33 cellular contexts compared by ENCODE assay signal in the genomic region with DNA sequence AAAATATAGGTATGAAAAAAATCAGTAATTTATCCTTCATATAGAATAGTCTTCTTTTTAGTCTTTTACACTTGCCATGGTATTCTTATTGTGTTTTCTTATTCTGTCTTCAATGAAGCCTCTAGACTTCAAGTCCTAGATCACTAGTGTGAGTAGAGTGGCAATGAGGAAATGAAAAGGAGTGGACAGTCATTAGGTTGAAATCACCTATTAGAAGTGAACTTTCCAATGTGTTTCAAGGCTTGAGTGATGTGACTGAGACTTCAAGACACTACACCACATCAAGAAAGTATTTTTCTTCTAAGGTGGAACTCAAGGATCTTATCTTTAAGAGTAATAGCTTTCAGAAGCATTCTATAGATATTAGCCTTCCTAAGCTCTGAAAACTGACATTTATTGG.
A peak's percentile ranks its signal among the peaks of the same experiment; 100 is the strongest.
DNase-seq lines count a peak whose midpoint lies in the region; ATAC-seq, FAIRE-seq and TF ChIP-seq lines count a peak whose summit lies in the region.
"Had no signal": no experiment of that assay in that cellular context is flagged by ENCODE, and none has a peak within 500 bp of the region (broad histone marks: within the 10 kb centered on the region; RNA-seq: fewer than 3 reads in every experiment).

No MANE protein-coding gene starts in this region.

- H3K9me3 Mint-ChIP-seq in GM23338, result no peaks in the 10 kb centered on the region; the same call in 2 of the 3 replicates
- no peaks in the 10 kb centered on the region for H3K9me3 Mint-ChIP-seq in endothelial cell (ENCODE audit: unreplicated experiment)
- no peaks in the 10 kb centered on the region for H3K9me3 Mint-ChIP-seq in CD8-positive, alpha-beta T cell
- H3K9me3 Mint-ChIP-seq: CD4-positive, alpha-beta T cell had no signal

- SMC1A ChIA-PET in GM12878 (lab: Charles Lee; ENCODE audit: uncharacterized antibody, unreplicated experiment), result interaction anchor here (1.4 to 2.9 kb wide), 5 partner anchors 18 to 169 kb away, joined by 3 to 9 read pairs (median 4); no protein-coding TSS in a partner anchor

- BruUV-seq in GM12878 (replicated peaks; lab: Mats Ljungman, UMichigan), result no TSS peak

- H3K4me3 Mint-ChIP-seq in GM23338 (no peak overlapping the region), endothelial cell (ENCODE audit: unreplicated experiment) (no peak overlapping the region)
- H3K4me3 Mint-ChIP-seq in CD8-positive, alpha-beta T cell, result no peak overlapping the region
- H3K4me3 Mint-ChIP-seq: B cell; CD14-positive monocyte; CD4-positive, alpha-beta memory T cell; CD4-positive, alpha-beta T cell; CD4-positive, CD25-positive, alpha-beta regulatory T cell; CD8-positive, alpha-beta memory T cell had no signal

- no peak overlapping the region for H3K9ac ChIP-seq in GM12878 (ENCODE audit: control insufficient read depth, insufficient read depth, low read length)
- H3K9ac ChIP-seq: BLaER1; BLaER1 treated with 17β-estradiol and CSF1 and Interleukin-3, amounts not matched to agents 10 nM and 100 nM had no signal

- H3K36me3 Mint-ChIP-seq in GM23338 (ENCODE audit: low read depth) (no peaks in the 10 kb centered on the region), endothelial cell (ENCODE audit: low read depth, unreplicated experiment) (no peaks in the 10 kb centered on the region)
- H3K36me3 Mint-ChIP-seq in CD8-positive, alpha-beta T cell, result no peaks in the 10 kb centered on the region
- H3K36me3 Mint-ChIP-seq: CD14-positive monocyte; CD4-positive, alpha-beta memory T cell; CD4-positive, CD25-positive, alpha-beta regulatory T cell; CD8-positive, alpha-beta memory T cell had no signal

- H3K4me1 ChIP-seq in GM23338 (ENCODE audit: insufficient read depth) (no peaks in the 10 kb centered on the region), GM12878 (ENCODE audit: control insufficient read depth, insufficient read depth, low read length) (no peaks in the 10 kb centered on the region), stomach (no peaks in the 10 kb centered on the region)
- H3K4me1 ChIP-seq in CD8-positive, alpha-beta T cell (ENCODE audit: insufficient read depth, low read length), result no peaks in the 10 kb centered on the region
- H3K4me1 ChIP-seq: A549; BE2C; BLaER1; BLaER1 treated with 17β-estradiol and CSF1 and Interleukin-3, amounts not matched to agents 10 nM and 100 nM had no signal

- POLR2A ChIA-PET in GM12878 (lab: Charles Lee), result no interaction called here
- POLR2A ChIA-PET in CD8-positive, alpha-beta T cell (lab: Charles Lee), result no interaction called here

- H3K36me3 ChIP-seq in GM23338 (ENCODE audit: insufficient read depth) (no peaks in the 10 kb centered on the region), GM12878 (ENCODE audit: control insufficient read depth in 2 of 2, insufficient read depth in 2 of 2, low read length in 1 of 2) (no peaks in the 10 kb centered on the region), stomach (no peaks in the 10 kb centered on the region)
- no peaks in the 10 kb centered on the region for H3K36me3 ChIP-seq in CD8-positive, alpha-beta T cell (ENCODE audit: insufficient read depth, low read length)
- H3K36me3 ChIP-seq: BE2C; BLaER1; BLaER1 treated with 17β-estradiol and CSF1 and Interleukin-3, amounts not matched to agents 10 nM and 100 nM had no signal

- intact Hi-C loops in GM12878 (cut with micrococcal nuclease; ENCODE audit: unreplicated experiment) (loop anchor here (10.0 kb wide), 1 partner anchor 116 kb away; no protein-coding TSS in a partner anchor), stomach (cut with DNase I; ENCODE audit: low total_unique reads) (no loop called here)
- intact Hi-C loops in CD8-positive, alpha-beta T cell (cut with DNase I, micrococcal nuclease), result no loop called here

- H3K27ac Mint-ChIP-seq in GM23338 (no peak overlapping the region), endothelial cell (ENCODE audit: unreplicated experiment) (no peak overlapping the region)
- H3K27ac Mint-ChIP-seq in CD8-positive, alpha-beta T cell, result no peak overlapping the region
- H3K27ac Mint-ChIP-seq: B cell; CD14-positive monocyte; CD4-positive, alpha-beta memory T cell; CD4-positive, alpha-beta T cell; CD4-positive, CD25-positive, alpha-beta regulatory T cell; CD8-positive, alpha-beta memory T cell had no signal

- no peak overlapping the region for H3K4me3 ChIP-seq in GM23338
- no peak overlapping the region for H3K4me3 ChIP-seq in GM12878
- H3K4me3 ChIP-seq in stomach, result no peak overlapping the region
- H3K4me3 ChIP-seq in CD8-positive, alpha-beta T cell (ENCODE audit: low read depth, low read length), result no peak overlapping the region
- H3K4me3 ChIP-seq: A549; BLaER1; BLaER1 treated with 17β-estradiol and CSF1 and Interleukin-3, amounts not matched to agents 10 nM and 100 nM had no signal

- ATAC-seq in GM18868 (IDR thresholded peaks at IDR 0.05; ENCODE audit: unreplicated experiment) (peak; percentile 58), GM23338 (no peak), GM12878 (peak; percentile 65)
- ATAC-seq in CD8-positive, alpha-beta T cell, result no peak
- ATAC-seq: A549 had no signal

- H2AFZ ChIP-seq in GM23338 (no peak overlapping the region), GM12878 (ENCODE audit: control insufficient read depth, low read depth, low read length) (no peak overlapping the region)

- H3K9me2 ChIP-seq in GM23338 (ENCODE audit: insufficient read depth), result no peaks in the 10 kb centered on the region

- TF ChIP-seq POLR2A in GM12878 (IDR thresholded peaks at IDR 0.05; ENCODE audit: low read depth, low read length) (no peak), stomach (IDR thresholded peaks at IDR 0.05) (no peak)

- no peak for TF ChIP-seq EP300 in GM12878 (IDR thresholded peaks at IDR 0.05; ENCODE audit: borderline replicate concordance in 1 of 2, control insufficient read depth in 1 of 2, low read depth in 2 of 2, low read length in 2 of 2)
- TF ChIP-seq EP300 in stomach (IDR thresholded peaks at IDR 0.05), result no peak

- FAIRE-seq in GM12878 (lab: Jason Lieb, UNC), result no peak
- FAIRE-seq: A549, D721Med had no signal

- H3K4me2 ChIP-seq in GM23338 (no peak overlapping the region), GM12878 (ENCODE audit: control insufficient read depth, insufficient read depth) (no peak overlapping the region)
- H3K4me2 ChIP-seq: A549; BLaER1; BLaER1 treated with 17β-estradiol and CSF1 and Interleukin-3, amounts not matched to agents 10 nM and 100 nM had no signal

- in situ Hi-C loops in GM12878 (cut with MboI), result no loop called here

- no peaks in the 10 kb centered on the region for H3F3A ChIP-seq in GM23338 (replicated peaks; ENCODE audit: low read depth)

- no peaks in the 10 kb centered on the region for H3K27me3 Mint-ChIP-seq in GM23338 (ENCODE audit: insufficient read depth, low read depth, poor library complexity)
- H3K27me3 Mint-ChIP-seq in endothelial cell (ENCODE audit: unreplicated experiment), result no peaks in the 10 kb centered on the region
- H3K27me3 Mint-ChIP-seq in CD8-positive, alpha-beta T cell (ENCODE audit: low read depth), result no peaks in the 10 kb centered on the region
- H3K27me3 Mint-ChIP-seq: B cell; CD4-positive, alpha-beta memory T cell; CD4-positive, alpha-beta T cell; CD4-positive, CD25-positive, alpha-beta regulatory T cell; CD8-positive, alpha-beta memory T cell had no signal

- no peak for TF ChIP-seq CTCF in GM23338 (conservative IDR thresholded peaks at IDR 0.05; ENCODE audit: low read depth in 2 of 2)
- TF ChIP-seq CTCF in GM12878 (IDR thresholded peaks at IDR 0.05 in 2 of 3, conservative IDR thresholded peaks at IDR 0.05 in 1 of 3; ENCODE audit: control insufficient read depth in 2 of 3, extremely low read depth in 1 of 3, insufficient read depth in 1 of 3, low read depth in 3 of 3, low read length in 3 of 3), result no peak
- no peak for TF ChIP-seq CTCF in stomach (IDR thresholded peaks at IDR 0.05)
- TF ChIP-seq CTCF in endothelial cell (IDR thresholded peaks at IDR 0.05; ENCODE audit: unreplicated experiment), result no peak
- no peak for TF ChIP-seq CTCF in CD8-positive, alpha-beta T cell (IDR thresholded peaks at IDR 0.05)

- DNase-seq in GM23338 (ENCODE audit: low spot score) (peak; percentile 12), GM12878 (ENCODE audit: low read depth, low spot score) (no peak), stomach (no peak), endothelial cell (ENCODE audit: low spot score) (no peak)
- no peak for DNase-seq in CD8-positive, alpha-beta T cell
- DNase-seq: 8988T; ACHN; AML-193; BE2C; C1 segment of cervical spinal cord; Caco-2; Calu3; CD4-positive, alpha-beta memory T cell; CD4-positive, alpha-beta T cell; CD4-positive, CD25-positive, alpha-beta regulatory T cell; CD8-positive, alpha-beta memory T cell; COR-L47; DMS 273 treated with DMSO at 0.1 percent for 48 hours; DMS153; DMS53; DMS79; DMS79 treated with DMSO at 0.1 percent for 48 hours; DND-41; EL had no signal

- no peak for TF ChIP-seq RAD21 in GM12878 (IDR thresholded peaks at IDR 0.05; ENCODE audit: insufficient read depth, low read depth, low read length)

- CTCF ChIA-PET in GM12878 (lab: Yijun Ruan, JAX), result interaction anchor here (0.9 to 1.0 kb wide), 3 partner anchors 27 to 173 kb away, joined by 3 to 4 read pairs (median 3); no protein-coding TSS in a partner anchor
- CTCF ChIA-PET in CD8-positive, alpha-beta T cell (lab: Charles Lee), result no interaction called here

- H3K27ac ChIP-seq in GM23338 (ENCODE audit: low read depth) (no peak overlapping the region), GM12878 (ENCODE audit: control insufficient read depth, insufficient read depth) (no peak overlapping the region), stomach (no peak overlapping the region)
- no peak overlapping the region for H3K27ac ChIP-seq in CD8-positive, alpha-beta T cell (ENCODE audit: low read depth, low read length)
- H3K27ac ChIP-seq: 22Rv1; A549; BLaER1; BLaER1 treated with 17β-estradiol and CSF1 and Interleukin-3, amounts not matched to agents 10 nM and 100 nM; C4-2B had no signal

- H4K20me1 ChIP-seq in GM23338 (replicated peaks; ENCODE audit: insufficient read depth) (no peaks in the 10 kb centered on the region), GM12878 (ENCODE audit: control insufficient read depth, insufficient read depth) (no peaks in the 10 kb centered on the region)
- H4K20me1 ChIP-seq: BLaER1; BLaER1 treated with 17β-estradiol and CSF1 and Interleukin-3, amounts not matched to agents 10 nM and 100 nM had no signal

- RAD21 ChIA-PET in GM12878 (lab: Charles Lee; ENCODE audit: unreplicated experiment), result no interaction called here

- H3K27me3 ChIP-seq in GM23338 (ENCODE audit: insufficient read depth), result no peaks in the 10 kb centered on the region
- no peaks in the 10 kb centered on the region; a peak in 1 of 4 replicates for H3K27me3 ChIP-seq in GM12878 (replicated peaks in 1 of 2; ENCODE audit: control insufficient read depth in 2 of 2, insufficient read depth in 2 of 2, low read length in 1 of 2)
- H3K27me3 ChIP-seq in stomach, result no peaks in the 10 kb centered on the region
- H3K27me3 ChIP-seq in CD8-positive, alpha-beta T cell (ENCODE audit: insufficient read depth, low read length), result no peaks in the 10 kb centered on the region
- H3K27me3 ChIP-seq: BE2C; BLaER1; BLaER1 treated with 17β-estradiol and CSF1 and Interleukin-3, amounts not matched to agents 10 nM and 100 nM had no signal

- H3K4me1 Mint-ChIP-seq in GM23338 (no peaks in the 10 kb centered on the region), endothelial cell (ENCODE audit: unreplicated experiment) (no peaks in the 10 kb centered on the region)
- no peaks in the 10 kb centered on the region for H3K4me1 Mint-ChIP-seq in CD8-positive, alpha-beta T cell (ENCODE audit: low read depth)
- H3K4me1 Mint-ChIP-seq: B cell; CD4-positive, alpha-beta memory T cell; CD4-positive, CD25-positive, alpha-beta regulatory T cell; CD8-positive, alpha-beta memory T cell had no signal

- H3K79me2 ChIP-seq in GM23338 (replicated peaks; ENCODE audit: insufficient read depth), result no peaks in the 10 kb centered on the region
- no peaks in the 10 kb centered on the region for H3K79me2 ChIP-seq in GM12878 (ENCODE audit: control insufficient read depth, insufficient read depth, low read length)

- H3K9me3 ChIP-seq in GM12878 (replicated peaks; ENCODE audit: control insufficient read depth, insufficient read depth, low read length) (no peaks in the 10 kb centered on the region), stomach (no peaks in the 10 kb centered on the region)
- no peaks in the 10 kb centered on the region for H3K9me3 ChIP-seq in CD8-positive, alpha-beta T cell (ENCODE audit: low read length)
- H3K9me3 ChIP-seq: A549; BE2C; BLaER1; BLaER1 treated with 17β-estradiol and CSF1 and Interleukin-3, amounts not matched to agents 10 nM and 100 nM; Caco-2 had no signal

Comparison
In these comparisons a context has a peak if more than half of its experiments do, and no peak if none do; other contexts are left out.
1. ATAC-seq: peak in GM18868 (single experiment) and GM12878 (single experiment); none in GM23338 (single experiment) and CD8-positive, alpha-beta T cell (single experiment).